ENCODE assay signal across 18 cellular contexts in the genomic region with DNA sequence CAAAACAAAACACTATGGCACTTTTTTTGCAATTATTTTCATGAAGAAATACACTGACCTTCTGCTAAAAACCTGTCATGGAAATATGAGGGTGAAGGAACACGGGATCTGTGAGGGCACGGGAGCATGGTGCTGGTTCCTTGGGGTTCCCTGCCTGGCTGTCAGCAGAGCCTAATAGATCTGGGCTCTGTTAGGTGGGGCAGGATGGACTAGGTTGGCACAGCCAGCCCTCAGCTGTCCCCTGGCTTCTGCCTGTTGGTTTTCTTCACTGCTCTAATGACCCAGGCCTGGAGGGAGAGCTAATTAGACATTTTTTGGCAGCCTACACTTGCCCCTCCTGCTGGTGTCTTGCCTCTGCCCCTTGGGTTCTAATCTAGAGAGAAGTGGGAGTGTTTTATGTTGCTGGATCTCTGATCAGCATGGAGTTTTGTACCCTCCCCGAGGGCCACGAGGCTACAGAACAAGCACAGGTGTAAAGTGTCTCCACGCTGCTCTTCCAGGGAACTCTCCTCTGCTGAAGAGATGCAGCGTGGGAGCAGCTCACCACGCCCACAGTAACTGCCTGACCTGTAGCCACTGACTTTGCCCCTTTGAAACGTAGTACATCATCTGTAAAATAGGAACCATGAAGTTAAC.
DNase-seq lines count a peak whose midpoint lies in the region; ATAC-seq and TF ChIP-seq lines count a peak whose summit lies in the region.
"Had no signal": no experiment of that assay in that cellular context is flagged by ENCODE, and none has a peak within 500 bp of the region (broad histone marks: within the 10 kb centered on the region; RNA-seq: fewer than 3 reads in every experiment).

No MANE protein-coding gene starts in this region.

- BruUV-seq in HCT116 (replicated peaks; lab: Mats Ljungman, UMichigan), result no TSS peak

- RAD21 ChIA-PET in HCT116 (lab: Charles Lee; ENCODE audit: low non-redundant PET in 1 of 2, low total read pairs in 2 of 2, uncharacterized antibody in 2 of 2, unreplicated experiment in 2 of 2), result no interaction called here

- H3K4me1 Mint-ChIP-seq in T-helper 17 cell, result peaks cover 11% of the 10 kb centered on the region
- no peaks in the 10 kb centered on the region for H3K4me1 Mint-ChIP-seq in endothelial cell (ENCODE audit: unreplicated experiment)
- H3K4me1 Mint-ChIP-seq: activated naive CD4-positive, alpha-beta T cell treated with anti-CD3 and anti-CD28 coated beads, Interleukin-2, amount 50 U/mL, for 24 hours had no signal

- intact Hi-C loops in HCT116 (cut with micrococcal nuclease) (no loop called here), left ventricle myocardium superior (cut with micrococcal nuclease) (no loop called here)

- H4K20me1 ChIP-seq in HCT116 (ENCODE audit: insufficient read depth), result no peaks in the 10 kb centered on the region

- ATAC-seq in HCT116 (no peak), T-helper 17 cell (no peak), left ventricle myocardium superior (peak; percentile 42)
- ATAC-seq: esophagus mucosa, T-cell had no signal

- H3K36me3 ChIP-seq in HCT116 (ENCODE audit: control insufficient read depth in 1 of 2, insufficient read depth in 2 of 2, low read length in 2 of 2) (no peaks in the 10 kb centered on the region), skeletal muscle satellite cell (ENCODE audit: insufficient read depth, low read length) (peaks cover 61% of the 10 kb centered on the region)
- H3K36me3 ChIP-seq: BE2C, thyroid gland had no signal

- no peaks in the 10 kb centered on the region for H3K9me3 Mint-ChIP-seq in endothelial cell (ENCODE audit: unreplicated experiment)
- H3K9me3 Mint-ChIP-seq: activated B cell treated with CpG ODN at 0.5 μM for 24 hours; activated naive CD4-positive, alpha-beta T cell treated with anti-CD3 and anti-CD28 coated beads, Interleukin-2, amount 50 U/mL, for 24 hours; T-cell had no signal

- H3K4me3 Mint-ChIP-seq in T-helper 17 cell, result no peak overlapping the region
- H3K4me3 Mint-ChIP-seq in endothelial cell (ENCODE audit: unreplicated experiment), result no peak overlapping the region
- H3K4me3 Mint-ChIP-seq: activated B cell treated with CpG ODN at 0.5 μM for 24 hours; activated naive CD4-positive, alpha-beta T cell treated with anti-CD3 and anti-CD28 coated beads, Interleukin-2, amount 50 U/mL, for 24 hours; T-cell had no signal

- no peaks in the 10 kb centered on the region for H3K79me2 ChIP-seq in HCT116 (ENCODE audit: insufficient read depth, low read length)

- no peak for TF ChIP-seq RAD21 in HCT116 (IDR thresholded peaks at IDR 0.05; ENCODE audit: low read depth)

- TF ChIP-seq POLR2A in HCT116 (IDR thresholded peaks at IDR 0.05; ENCODE audit: borderline replicate concordance, extremely low read depth, insufficient read depth, insufficient read length), result no peak

- H3K36me3 Mint-ChIP-seq in T-helper 17 cell (ENCODE audit: low read depth) (no peaks in the 10 kb centered on the region), endothelial cell (ENCODE audit: low read depth, unreplicated experiment) (peaks cover 54% of the 10 kb centered on the region)
- H3K36me3 Mint-ChIP-seq: activated naive CD4-positive, alpha-beta T cell treated with anti-CD3 and anti-CD28 coated beads, Interleukin-2, amount 50 U/mL, for 24 hours; T-cell had no signal

- H2AFZ ChIP-seq in HCT116 (ENCODE audit: low read depth, low read length, poor library complexity, severe bottlenecking), result no peak overlapping the region

- no peak for TF ChIP-seq CTCF in HCT116 (IDR thresholded peaks at IDR 0.05 in 2 of 3, conservative IDR thresholded peaks at IDR 0.05 in 1 of 3; ENCODE audit: borderline replicate concordance in 1 of 3, insufficient read depth in 1 of 3, low read depth in 2 of 3, low read length in 2 of 3)
- TF ChIP-seq CTCF in endothelial cell (IDR thresholded peaks at IDR 0.05; ENCODE audit: unreplicated experiment), result no peak

- H3K27ac ChIP-seq in HCT116 (ENCODE audit: low read depth, low read length), result no peak overlapping the region

- POLR2A ChIA-PET in HCT116 (lab: Charles Lee), result no interaction called here

- H3K27ac Mint-ChIP-seq in T-helper 17 cell, result peak overlapping the region; percentile 76
- no peak overlapping the region for H3K27ac Mint-ChIP-seq in endothelial cell (ENCODE audit: unreplicated experiment)
- H3K27ac Mint-ChIP-seq: activated B cell treated with CpG ODN at 0.5 μM for 24 hours; activated naive CD4-positive, alpha-beta T cell treated with anti-CD3 and anti-CD28 coated beads, Interleukin-2, amount 50 U/mL, for 24 hours; T-cell had no signal

- peaks cover 0 to 7% of the 10 kb centered on the region in 2 experiments; a peak in 2 of 4 replicates for H3K4me1 ChIP-seq in HCT116 (ENCODE audit: control insufficient read depth in 1 of 2, insufficient read depth in 2 of 2, low read length in 2 of 2)
- peaks cover 26% of the 10 kb centered on the region for H3K4me1 ChIP-seq in skeletal muscle satellite cell (ENCODE audit: control insufficient read depth, insufficient read depth, low read length)
- H3K4me1 ChIP-seq: BE2C, thyroid gland had no signal

- H3K27me3 Mint-ChIP-seq in T-helper 17 cell (no peaks in the 10 kb centered on the region), endothelial cell (ENCODE audit: unreplicated experiment) (no peaks in the 10 kb centered on the region)

- no peak overlapping the region for H3K4me3 ChIP-seq in HCT116 (replicated peaks in 1 of 2; ENCODE audit: low read depth in 1 of 2, low read length in 2 of 2)
- H3K4me3 ChIP-seq in skeletal muscle satellite cell (ENCODE audit: low read length), result no peak overlapping the region
- H3K4me3 ChIP-seq: thyroid gland had no signal

- CTCF ChIA-PET in HCT116 (lab: Charles Lee), result no interaction called here

- no peaks in the 10 kb centered on the region for H3K27me3 ChIP-seq in HCT116 (ENCODE audit: insufficient read depth, low read length)
- H3K27me3 ChIP-seq in skeletal muscle satellite cell (ENCODE audit: control insufficient read depth, insufficient read depth, low read length), result no peaks in the 10 kb centered on the region
- H3K27me3 ChIP-seq: thyroid gland had no signal

- H3K9me3 ChIP-seq in HCT116 (ENCODE audit: control insufficient read depth in 1 of 2, insufficient read depth in 1 of 2, low read depth in 1 of 2, low read length in 2 of 2) (no peaks in the 10 kb centered on the region), T-helper 17 cell (ENCODE audit: control insufficient read depth, low read length, poor library complexity, severe bottlenecking) (no peaks in the 10 kb centered on the region), skeletal muscle satellite cell (replicated peaks; ENCODE audit: low read length) (no peaks in the 10 kb centered on the region)
- H3K9me3 ChIP-seq: BE2C, thyroid gland had no signal

- H3K9me2 ChIP-seq in HCT116 (ENCODE audit: insufficient read depth), result no peaks in the 10 kb centered on the region

- no peak for DNase-seq in HCT116 (ENCODE audit: low read depth, low spot score)
- DNase-seq in T-helper 17 cell, result no peak
- no peak for DNase-seq in left ventricle myocardium superior
- no peak for DNase-seq in D341Med (ENCODE audit: low spot score)
- DNase-seq in DMS114 treated with DMSO at 0.1 percent for 48 hours (lab: John Stamatoyannopoulos, UW; ENCODE audit: unreplicated experiment), result no peak
- DNase-seq in endothelial cell (ENCODE audit: low spot score), result no peak
- DNase-seq in EL, result no peak
- DNase-seq: activated B cell treated with CpG ODN at 0.5 μM for 24 hours, BE2C, mammary epithelial cell, NCI-H1048, NCI-H2227 treated with DMSO at 0.1 percent for 48 hours, occipital lobe, T-cell, thyroid gland had no signal

- H3K4me2 ChIP-seq in HCT116 (ENCODE audit: low read length), result no peak overlapping the region
- H3K4me2 ChIP-seq in skeletal muscle satellite cell (ENCODE audit: low read length), result no peak overlapping the region

- no peak overlapping the region for H3K9ac ChIP-seq in HCT116 (ENCODE audit: low read length)
- H3K9ac ChIP-seq in skeletal muscle satellite cell (ENCODE audit: low read depth, low read length), result peak overlapping the region; percentile 70

TF ChIP-seq in HCT116, 20 proteins besides CTCF, POLR2A, EP300 and RAD21:
- no peak for TF ChIP-seq YY1 (IDR thresholded peaks at IDR 0.05; ENCODE audit: extremely low read depth, insufficient replicate concordance, low read depth, low read length)
- TF ChIP-seq, protein P1, sequence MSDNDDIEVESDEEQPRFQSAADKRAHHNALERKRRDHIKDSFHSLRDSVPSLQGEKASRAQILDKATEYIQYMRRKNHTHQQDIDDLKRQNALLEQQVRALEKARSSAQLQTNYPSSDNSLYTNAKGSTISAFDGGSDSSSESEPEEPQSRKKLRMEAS (IDR thresholded peaks at IDR 0.05), result 0 out of 2 replicates have a peak, but pooled peaks have one; percentile 21
- no peak for TF ChIP-seq SIN3A (IDR thresholded peaks at IDR 0.05; ENCODE audit: low read depth)
- no peak for TF ChIP-seq EZH2 (IDR thresholded peaks at IDR 0.05)
- TF ChIP-seq, protein P2, sequence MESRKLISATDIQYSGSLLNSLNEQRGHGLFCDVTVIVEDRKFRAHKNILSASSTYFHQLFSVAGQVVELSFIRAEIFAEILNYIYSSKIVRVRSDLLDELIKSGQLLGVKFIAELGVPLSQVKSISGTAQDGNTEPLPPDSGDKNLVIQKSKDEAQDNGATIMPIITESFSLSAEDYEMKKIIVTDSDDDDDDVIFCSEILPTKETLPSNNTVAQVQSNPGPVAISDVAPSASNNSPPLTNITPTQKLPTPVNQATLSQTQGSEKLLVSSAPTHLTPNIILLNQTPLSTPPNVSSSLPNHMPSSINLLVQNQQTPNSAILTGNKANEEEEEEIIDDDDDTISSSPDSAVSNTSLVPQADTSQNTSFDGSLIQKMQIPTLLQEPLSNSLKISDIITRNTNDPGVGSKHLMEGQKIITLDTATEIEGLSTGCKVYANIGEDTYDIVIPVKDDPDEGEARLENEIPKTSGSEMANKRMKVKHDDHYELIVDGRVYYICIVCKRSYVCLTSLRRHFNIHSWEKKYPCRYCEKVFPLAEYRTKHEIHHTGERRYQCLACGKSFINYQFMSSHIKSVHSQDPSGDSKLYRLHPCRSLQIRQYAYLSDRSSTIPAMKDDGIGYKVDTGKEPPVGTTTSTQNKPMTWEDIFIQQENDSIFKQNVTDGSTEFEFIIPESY (IDR thresholded peaks at IDR 0.05; ENCODE audit: extremely low read depth, insufficient replicate concordance, low read length), result no peak
